1 cellular context compared by ENCODE assay signal in genomic region chr14:51295666-51296263, GRCh38.
TF ChIP-seq lines count a peak whose summit lies in the region.

No MANE protein-coding gene starts in this region.

TF ChIP-seq in GM12878, 131 proteins besides CTCF, POLR2A, EP300 and RAD21:
- TF ChIP-seq EED (IDR thresholded peaks at IDR 0.05; ENCODE audit: low read depth): no peak
- TF ChIP-seq ZNF217 (IDR thresholded peaks at IDR 0.05): no peak
- no peak for TF ChIP-seq STAT1 (conservative IDR thresholded peaks at IDR 0.05)
- TF ChIP-seq ZNF592 (IDR thresholded peaks at IDR 0.05): no peak
- no peak for TF ChIP-seq MYB (IDR thresholded peaks at IDR 0.05; ENCODE audit: borderline replicate concordance, low read depth, low read length)
- TF ChIP-seq ZNF274 (IDR thresholded peaks at IDR 0.05; ENCODE audit: insufficient read depth, insufficient read length): no peak
